1 cellular context compared by ENCODE assay signal in genomic region chr1:17591814-17592430, GRCh38.
TF ChIP-seq lines count a peak whose summit lies in the region.

No MANE protein-coding gene starts in this region.

TF ChIP-seq in HepG2, 621 proteins besides CTCF, POLR2A, EP300 and RAD21 (continued from another document and continues in another):
- TF ChIP-seq BATF2 (CRISPR knock-in tag; IDR thresholded peaks at IDR 0.05): no peak
- peak; percentile 81; the same call in 1 of the 2 replicates for TF ChIP-seq ISL2 (CRISPR knock-in tag; IDR thresholded peaks at IDR 0.05)
- no peak for TF ChIP-seq GPBP1L1 (CRISPR knock-in tag; IDR thresholded peaks at IDR 0.05)
- TF ChIP-seq POLR2AphosphoS5 (IDR thresholded peaks at IDR 0.05; ENCODE audit: low read depth, low read length): no peak
- peak; percentile 93; the same call in 1 of the 2 replicates for TF ChIP-seq NCOA1 (CRISPR knock-in tag; IDR thresholded peaks at IDR 0.05)
- peak; percentile 73; the same call in 1 of the 2 replicates for TF ChIP-seq ZSCAN5A (CRISPR knock-in tag; IDR thresholded peaks at IDR 0.05; ENCODE audit: borderline replicate concordance)
- 0 out of 2 replicates have a peak, but pooled peaks have one; percentile 72 for TF ChIP-seq ZNF296 (CRISPR knock-in tag; conservative IDR thresholded peaks at IDR 0.05)
- TF ChIP-seq ZKSCAN1 (IDR thresholded peaks at IDR 0.05; ENCODE audit: low read length): no peak
- no peak for TF ChIP-seq ZBTB46 (CRISPR knock-in tag; IDR thresholded peaks at IDR 0.05; ENCODE audit: borderline replicate concordance)
- no peak for TF ChIP-seq CCAR2 (optimal IDR thresholded peaks at IDR 0.05; ENCODE audit: low read depth, low read length)
- no peak; the same call in 1 of the 2 replicates for TF ChIP-seq CENPBD1 (CRISPR knock-in tag; IDR thresholded peaks at IDR 0.05; ENCODE audit: borderline replicate concordance, low read depth)
- TF ChIP-seq RBFOX2 (IDR thresholded peaks at IDR 0.05; ENCODE audit: low read depth, low read length): no peak
- no peak for TF ChIP-seq NFRKB (IDR thresholded peaks at IDR 0.05)
- TF ChIP-seq RFXANK (CRISPR knock-in tag; IDR thresholded peaks at IDR 0.05): no peak
- TF ChIP-seq ZNF780A (CRISPR knock-in tag; IDR thresholded peaks at IDR 0.05): no peak
- no peak; the same call in 1 of the 2 replicates for TF ChIP-seq GLMP (CRISPR knock-in tag; IDR thresholded peaks at IDR 0.05; ENCODE audit: borderline replicate concordance)
- TF ChIP-seq AGO1 (IDR thresholded peaks at IDR 0.05; ENCODE audit: low read depth, low read length, poor library complexity, severe bottlenecking): no peak
- TF ChIP-seq SOX5 (CRISPR knock-in tag; IDR thresholded peaks at IDR 0.05; ENCODE audit: borderline replicate concordance): peak; percentile 90
- TF ChIP-seq HBP1 (CRISPR knock-in tag; IDR thresholded peaks at IDR 0.05; ENCODE audit: low read depth): peak; percentile 82
- peak; percentile 90; the same call in 1 of the 2 replicates for TF ChIP-seq ZNF251 (CRISPR knock-in tag; IDR thresholded peaks at IDR 0.05)
- peak; percentile 86; the same call in 1 of the 2 replicates for TF ChIP-seq ZNF746 (CRISPR knock-in tag; IDR thresholded peaks at IDR 0.05)
- TF ChIP-seq SIN3A (IDR thresholded peaks at IDR 0.05; ENCODE audit: borderline replicate concordance, low read depth, low read length): no peak
- peak; percentile 90 for TF ChIP-seq STAT6 (CRISPR knock-in tag; IDR thresholded peaks at IDR 0.05; ENCODE audit: borderline replicate concordance)
- TF ChIP-seq ZNF503 (CRISPR knock-in tag; IDR thresholded peaks at IDR 0.05): peak; percentile 85; the same call in 1 of the 2 replicates
- peak; percentile 67; the same call in 1 of the 2 replicates for TF ChIP-seq TBX3 (IDR thresholded peaks at IDR 0.05; ENCODE audit: borderline replicate concordance)
- TF ChIP-seq AHR (CRISPR knock-in tag; IDR thresholded peaks at IDR 0.05): peak; percentile 58; the same call in 1 of the 2 replicates
- TF ChIP-seq IRX3 (CRISPR knock-in tag; IDR thresholded peaks at IDR 0.05; ENCODE audit: borderline replicate concordance, low read depth): 0 out of 2 replicates have a peak, but pooled peaks have one; percentile 55
- TF ChIP-seq SKIL (CRISPR knock-in tag; IDR thresholded peaks at IDR 0.05; ENCODE audit: borderline replicate concordance): no peak; the same call in none of the 2 replicates
- TF ChIP-seq SP5 (CRISPR knock-in tag; IDR thresholded peaks at IDR 0.05; ENCODE audit: borderline replicate concordance, low read depth): peak; percentile 64
- TF ChIP-seq ZNF280D (CRISPR knock-in tag; IDR thresholded peaks at IDR 0.05): peak; percentile 75; the same call in 1 of the 2 replicates
- 0 out of 2 replicates have a peak, but pooled peaks have one; percentile 64 for TF ChIP-seq ZNF75D (CRISPR knock-in tag; IDR thresholded peaks at IDR 0.05; ENCODE audit: borderline replicate concordance)
- peak; percentile 96 for TF ChIP-seq ZNF124 (CRISPR knock-in tag; IDR thresholded peaks at IDR 0.05)
- peak; percentile 79; the same call in 1 of the 2 replicates for TF ChIP-seq KLF6 (CRISPR knock-in tag; IDR thresholded peaks at IDR 0.05)
- TF ChIP-seq ZMYM3 (CRISPR knock-in tag; IDR thresholded peaks at IDR 0.05): peak; percentile 97
- TF ChIP-seq NRL (CRISPR knock-in tag; IDR thresholded peaks at IDR 0.05; ENCODE audit: borderline replicate concordance): peak; percentile 76
- no peak for TF ChIP-seq CBX1 (IDR thresholded peaks at IDR 0.05; ENCODE audit: low read depth)
- TF ChIP-seq ZBTB42 (CRISPR knock-in tag; IDR thresholded peaks at IDR 0.05): peak; percentile 94; the same call in 1 of the 2 replicates
- peak; percentile 99 for TF ChIP-seq PHF21A (CRISPR knock-in tag; IDR thresholded peaks at IDR 0.05)
- TF ChIP-seq ZFP36L1 (CRISPR knock-in tag; IDR thresholded peaks at IDR 0.05): peak; percentile 99
